ENCODE assay signal across 8 cellular contexts in the genomic region with DNA sequence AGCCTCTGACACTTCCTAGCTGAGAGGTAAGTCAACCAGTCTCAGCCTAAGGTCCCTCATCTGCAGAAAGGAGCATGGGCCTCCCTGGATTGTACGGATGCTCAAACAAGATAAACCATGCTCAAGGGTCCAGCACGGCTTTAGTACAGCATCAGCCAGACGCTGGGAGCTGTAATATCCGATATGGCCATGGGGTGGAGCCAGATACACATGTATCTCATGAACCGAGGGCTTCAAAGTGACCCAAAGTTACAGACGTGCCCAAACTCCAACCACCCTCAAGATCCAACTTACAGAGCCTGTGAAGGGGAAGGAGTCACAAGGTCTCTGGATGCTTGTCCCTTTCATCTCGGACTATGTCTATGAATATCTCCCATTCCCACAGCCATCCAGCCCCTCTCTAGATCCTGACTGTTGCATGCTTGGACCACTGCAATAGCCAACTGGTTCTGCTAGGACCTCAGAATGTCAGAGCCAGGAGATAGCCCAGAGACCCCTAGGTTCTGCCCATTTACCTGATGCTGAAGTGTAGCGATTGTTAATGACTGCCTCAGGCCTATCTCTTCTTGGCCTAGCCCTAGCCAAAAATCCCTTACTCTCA.
DNase-seq lines count a peak whose midpoint lies in the region; ATAC-seq and TF ChIP-seq lines count a peak whose summit lies in the region.

No MANE protein-coding gene starts in this region.

- DNase-seq in AG10803 (ENCODE audit: low read depth) = peak; percentile 77
- peak; percentile 75 for DNase-seq in IMR-90
- peak; percentile 55 to 77 for DNase-seq in SJSA1 (ENCODE audit: low read depth in 1 of 2, low spot score in 2 of 2)
- peak; percentile 92 for DNase-seq in activated effector memory CD4-positive, alpha-beta T cell treated with anti-CD3 and anti-CD28 coated beads, Interleukin-2, amount 50 U/mL, for 16 hours
- peak; percentile 77 for DNase-seq in foreskin melanocyte
- DNase-seq in ovary = peak; percentile 74 to 91 (median 87)
- DNase-seq in tibial nerve (ENCODE audit: low spot score in 2 of 2) = peak; percentile 91 to 99

- ATAC-seq in GM18861 (IDR thresholded peaks at IDR 0.05; ENCODE audit: unreplicated experiment) = peak; percentile 52
- peak; percentile 77 for ATAC-seq in IMR-90 (ENCODE audit: low read depth)

- H3K14ac ChIP-seq in IMR-90 (replicated peaks; ENCODE audit: low read depth, low read length) = no peak overlapping the region

- H3K4me1 ChIP-seq in IMR-90 (ENCODE audit: control insufficient read depth, insufficient read depth, low read length) = peaks cover 17% of the 10 kb centered on the region
- no peaks in the 10 kb centered on the region for H3K4me1 ChIP-seq in SJSA1 (replicated peaks)
- no peaks in the 10 kb centered on the region for H3K4me1 ChIP-seq in ovary (ENCODE audit: insufficient read depth)
- peaks cover 0 to 90% (median 43%) of the 10 kb centered on the region in 4 donors for H3K4me1 ChIP-seq in tibial nerve

- peak; percentile 97 for TF ChIP-seq RAD21 in IMR-90 (IDR thresholded peaks at IDR 0.05; ENCODE audit: low read length)

- peak overlapping the region; percentile 13; the same call in 1 of the 2 replicates for H3K4ac ChIP-seq in IMR-90 (ENCODE audit: low read depth, low read length)

- 40% methylated on average over 3 of the region's 8 CpGs; no CpG with 5 or more reads in 1 of the 2 experiments for WGBS in IMR-90 (ENCODE audit: extremely low coverage in 2 of 2, insufficient read length in 1 of 2), 2 experiments
- WGBS in ovary, 3 donors = 13 to 15% (median 14%) methylated on average over 8 of the region's 8 CpGs
- WGBS in tibial nerve, 2 donors = 13% methylated on average over 8 of the region's 8 CpGs

- H2BK20ac ChIP-seq in IMR-90 (ENCODE audit: low read depth, low read length) = 0 out of 2 replicates have a peak overlapping the region, but pooled peaks have one; percentile 37

- no peak overlapping the region for H4K91ac ChIP-seq in IMR-90 (ENCODE audit: insufficient read depth, low read depth, low read length)

- H3K4me3 ChIP-seq in AG10803 (ENCODE audit: low read length) (no peak overlapping the region), IMR-90 (ENCODE audit: insufficient read depth, low read depth, low read length) (no peak overlapping the region), SJSA1 (no peak overlapping the region), ovary (no peak overlapping the region), tibial nerve (no peak overlapping the region)

- no TSS peak for BruUV-seq in IMR-90 (replicated peaks; lab: Mats Ljungman, UMichigan)

- H3K23ac ChIP-seq in IMR-90 (ENCODE audit: low read depth, low read length) = no peak overlapping the region

- peak; percentile 92 for TF ChIP-seq CTCF in AG10803 (conservative IDR thresholded peaks at IDR 0.05; ENCODE audit: low read length)
- peak; percentile 96 for TF ChIP-seq CTCF in IMR-90 (conservative IDR thresholded peaks at IDR 0.05; ENCODE audit: low read depth, low read length)
- peak; percentile 66 to 97 (median 95) for TF ChIP-seq CTCF in ovary (IDR thresholded peaks at IDR 0.05)
- peak; percentile 90 to 98 (median 96) for TF ChIP-seq CTCF in tibial nerve (IDR thresholded peaks at IDR 0.05)

- POLR2A ChIA-PET in IMR-90 (lab: Charles Lee; ENCODE audit: unreplicated experiment) = no interaction called here

- H4K5ac ChIP-seq in IMR-90 (ENCODE audit: low read depth, low read length) = no peak overlapping the region

- H3K79me1 ChIP-seq in IMR-90 (ENCODE audit: low read depth in 1 of 2, low read length in 2 of 2) = peaks cover 0 to 11% of the 10 kb centered on the region in 2 experiments; a peak in 1 of 4 replicates

- CTCF ChIA-PET in IMR-90 (lab: Yijun Ruan, JAX) = interaction anchor here (0.7 to 1.8 kb wide), 7 partner anchors 46 to 175 kb away, joined by 3 to 8 read pairs (median 4); partner anchors contain the start of gene SH3PXD2A

- H3K27me3 ChIP-seq in IMR-90 (ENCODE audit: control insufficient read depth, insufficient read depth, low read length) (no peaks in the 10 kb centered on the region), SJSA1 (replicated peaks) (no peaks in the 10 kb centered on the region), ovary (no peaks in the 10 kb centered on the region), tibial nerve (no peaks in the 10 kb centered on the region)

- H2AK5ac ChIP-seq in IMR-90 (ENCODE audit: low read depth, low read length) = peak overlapping the region; percentile 85

- H3K18ac ChIP-seq in IMR-90 (ENCODE audit: low read depth, low read length) = no peak overlapping the region

- H2AK9ac ChIP-seq in IMR-90 (replicated peaks; ENCODE audit: low read depth, low read length, poor library complexity) = peak overlapping the region; percentile 7

- in situ Hi-C loops in IMR-90 (cut with MboI; ENCODE audit: low sequenced_read_pairs) = loop anchor here (5.0 to 25.0 kb wide), 3 partner anchors 169 to 499 kb away; no protein-coding TSS in a partner anchor

- TF ChIP-seq POLR2A in IMR-90 (IDR thresholded peaks at IDR 0.05; ENCODE audit: low read depth, low read length) (0 out of 2 replicates have a peak, but pooled peaks have one; percentile 26), ovary (IDR thresholded peaks at IDR 0.05) (no peak), tibial nerve (IDR thresholded peaks at IDR 0.05) (no peak)

- H3K56ac ChIP-seq in IMR-90 (ENCODE audit: extremely low read depth, insufficient read depth, low read length) = no peak overlapping the region

- intact Hi-C loops in IMR-90 (cut with micrococcal nuclease) (loop anchor here (1.0 to 2.0 kb wide), 4 partner anchors 146 to 544 kb away; no protein-coding TSS in a partner anchor), ovary (cut with DNase I) (loop anchor here (2.0 to 10.0 kb wide), 2 partner anchors 146 to 502 kb away; no protein-coding TSS in a partner anchor)

- TF ChIP-seq EP300 in ovary (IDR thresholded peaks at IDR 0.05) (no peak), tibial nerve (IDR thresholded peaks at IDR 0.05) (peak in 1 of 2 donors; percentile 43)

- H3K9me3 ChIP-seq in IMR-90 (ENCODE audit: control insufficient read depth, insufficient read depth, low read length) (no peaks in the 10 kb centered on the region), SJSA1 (replicated peaks) (no peaks in the 10 kb centered on the region), ovary (no peaks in the 10 kb centered on the region), tibial nerve (no peaks in the 10 kb centered on the region)

- H3K36me3 ChIP-seq in IMR-90 (ENCODE audit: control insufficient read depth, insufficient read depth, low read length) (no peaks in the 10 kb centered on the region), SJSA1 (no peaks in the 10 kb centered on the region), ovary (no peaks in the 10 kb centered on the region), tibial nerve (no peaks in the 10 kb centered on the region)

- peak overlapping the region; percentile 72 for H2AFZ ChIP-seq in IMR-90 (replicated peaks; ENCODE audit: low read length, poor library complexity)

- no peak overlapping the region for H3K9ac ChIP-seq in IMR-90 (ENCODE audit: low read depth, low read length)

- peaks cover 11% of the 10 kb centered on the region for H3K9me1 ChIP-seq in IMR-90 (ENCODE audit: insufficient read depth, low read length)

- peaks cover 4% of the 10 kb centered on the region; the same call in 1 of the 2 replicates for H4K20me1 ChIP-seq in IMR-90 (ENCODE audit: insufficient read depth, low read length)

- no peak overlapping the region for H2BK120ac ChIP-seq in IMR-90 (ENCODE audit: low read depth, low read length)

- no peak overlapping the region for H3K4me2 ChIP-seq in IMR-90 (ENCODE audit: low read depth, low read length)

- H4K8ac ChIP-seq in IMR-90 (ENCODE audit: low read depth in 2 of 2, low read length in 2 of 2) = no peak overlapping the region

- dilution Hi-C loops in IMR-90 (cut with HindIII; ENCODE audit: low sequenced_read_pairs, unreplicated experiment) = loop anchor here (25.0 kb wide), 1 partner anchor 149 kb away; the partner anchor contains the start of gene SH3PXD2A

- H3K27ac ChIP-seq in IMR-90 (ENCODE audit: insufficient read depth, low read length) = no peak overlapping the region
- no peak overlapping the region for H3K27ac ChIP-seq in SJSA1
- H3K27ac ChIP-seq in ovary = no peak overlapping the region
- H3K27ac ChIP-seq in tibial nerve = peak overlapping the region; percentile 11 to 84 (median 60)

- no peak overlapping the region for H2BK15ac ChIP-seq in IMR-90 (ENCODE audit: low read depth, low read length)

- H2BK5ac ChIP-seq in IMR-90 (ENCODE audit: low read depth, low read length, poor library complexity, severe bottlenecking) = no peak overlapping the region

TF ChIP-seq in IMR-90, 13 proteins besides CTCF, POLR2A, EP300 and RAD21:
- no peak for TF ChIP-seq CHD1 (IDR thresholded peaks at IDR 0.05; ENCODE audit: low read depth, low read length)
- no peak for TF ChIP-seq MAFK (IDR thresholded peaks at IDR 0.05; ENCODE audit: low read depth, low read length)
- no peak for TF ChIP-seq MAZ (IDR thresholded peaks at IDR 0.05; ENCODE audit: borderline replicate concordance, low read depth, low read length)
- TF ChIP-seq SMC3 (IDR thresholded peaks at IDR 0.05; ENCODE audit: low read depth, low read length) = peak; percentile 98

Comparison
In these comparisons a context has a peak if more than half of its experiments do, and no peak if none do; other contexts are left out.
1. H3K27ac ChIP-seq: peak in tibial nerve (4 of 4); none in IMR-90 (single experiment), SJSA1 (single experiment) and ovary (0 of 2).
2. Peak in every context shown above with its lines, with median percentiles within 50 percentile points of each other: DNase-seq and CTCF ChIP-seq.